16 cellular contexts compared by ENCODE assay signal in the genomic region with DNA sequence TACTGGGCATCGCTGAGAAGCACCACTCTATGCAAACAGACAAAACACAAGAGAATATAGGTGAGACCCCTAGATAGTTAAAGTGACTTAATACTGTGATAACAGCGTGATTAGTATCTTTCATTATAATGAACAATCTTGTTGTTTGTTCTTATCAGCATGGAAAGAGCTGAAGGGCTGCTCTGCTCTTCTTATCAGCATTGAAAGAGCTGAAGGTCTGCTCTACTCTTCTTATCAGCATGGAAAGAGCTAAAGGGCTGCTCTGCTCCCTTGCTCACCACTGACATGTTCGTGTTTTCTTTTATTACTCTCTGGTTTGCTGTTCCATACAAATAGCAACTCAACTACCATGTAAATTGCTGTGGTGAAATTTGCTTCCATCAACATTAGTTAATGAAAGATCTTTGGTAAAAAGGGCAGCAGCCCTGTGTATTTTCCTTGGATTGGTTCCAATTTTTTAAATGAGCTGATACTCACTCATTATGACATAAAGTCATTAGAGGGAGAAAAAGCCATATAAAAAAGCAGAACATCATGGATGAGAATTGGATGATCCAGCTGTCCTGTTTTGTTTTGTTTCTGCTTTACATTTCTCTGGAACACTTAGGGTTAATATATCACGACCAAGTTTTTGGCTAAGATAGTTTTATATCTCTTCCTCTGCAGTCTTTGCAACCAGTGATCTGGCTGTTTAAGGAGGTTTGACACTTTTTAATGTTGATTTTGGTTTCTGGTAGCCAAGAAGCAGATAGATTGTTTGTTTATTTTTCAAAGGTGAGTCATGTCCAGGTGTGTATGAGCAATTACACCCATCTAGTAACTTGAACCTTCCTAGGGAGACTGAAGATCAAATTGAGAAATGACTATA.
DNase-seq lines count a peak whose midpoint lies in the region; ATAC-seq and TF ChIP-seq lines count a peak whose summit lies in the region.
"Had no signal": no experiment of that assay in that cellular context is flagged by ENCODE, and none has a peak within 500 bp of the region (broad histone marks: within the 10 kb centered on the region; RNA-seq: fewer than 3 reads in every experiment).

No MANE protein-coding gene starts in this region.

- no peaks in the 10 kb centered on the region for H3K27me3 ChIP-seq in kidney epithelial cell (ENCODE audit: control insufficient read depth, insufficient read depth, low read length)
- H3K27me3 ChIP-seq: Peyer's patch, suprapubic skin had no signal

- no peak overlapping the region for H3K4me3 ChIP-seq in kidney epithelial cell (ENCODE audit: low read depth, low read length)
- H3K4me3 ChIP-seq: Peyer's patch, suprapubic skin had no signal

- peak; percentile 71 for DNase-seq in DMS79 treated with DMSO at 0.1 percent for 48 hours (lab: John Stamatoyannopoulos, UW)
- peak; percentile 26 for DNase-seq in NCI-H1105 (lab: John Stamatoyannopoulos, UW)
- DNase-seq in kidney epithelial cell (ENCODE audit: low read depth) = peak; percentile 43
- no peak for DNase-seq in NCI-H345 treated with DMSO at 0.1 percent for 48 hours (lab: John Stamatoyannopoulos, UW; ENCODE audit: unreplicated experiment)
- no peak for DNase-seq in stimulated activated effector memory CD8-positive, alpha-beta T cell treated with anti-CD3 and anti-CD28 coated beads, Interleukin-12 subunit alpha, Interleukin-12 subunit beta, amount 100 ng/mL, for 72 hours (ENCODE audit: low spot score in 2 of 2)
- DNase-seq in NCI-H128 (lab: John Stamatoyannopoulos, UW; ENCODE audit: unreplicated experiment) = no peak
- no peak for DNase-seq in type B pancreatic cell (ENCODE audit: extremely low spot score, unreplicated experiment)
- DNase-seq: activated CD8-positive, alpha-beta T cell treated with anti-CD3 and anti-CD28 coated beads, Interleukin-2, amount 10 ng/mL, durations not matched to agents 7 days and 5 days; activated naive CD4-positive, alpha-beta T cell; naive B cell; NCI-H1092; Peyer's patch had no signal

- no peaks in the 10 kb centered on the region for H3K27me3 Mint-ChIP-seq in type B pancreatic cell
- H3K27me3 Mint-ChIP-seq: naive B cell had no signal

- H3K27ac Mint-ChIP-seq in stimulated activated effector memory CD8-positive, alpha-beta T cell treated with anti-CD3 and anti-CD28 coated beads, Interleukin-12 subunit alpha, Interleukin-12 subunit beta, amount 100 ng/mL, for 72 hours = no peak overlapping the region
- H3K27ac Mint-ChIP-seq in type B pancreatic cell = no peak overlapping the region
- H3K27ac Mint-ChIP-seq: activated CD8-positive, alpha-beta T cell treated with anti-CD3 and anti-CD28 coated beads, Interleukin-2, amount 10 ng/mL, durations not matched to agents 7 days and 5 days; CD14-positive monocyte had no signal

- no peaks in the 10 kb centered on the region for H3K9me3 Mint-ChIP-seq in stimulated activated effector memory CD8-positive, alpha-beta T cell treated with anti-CD3 and anti-CD28 coated beads, Interleukin-12 subunit alpha, Interleukin-12 subunit beta, amount 100 ng/mL, for 72 hours
- H3K9me3 Mint-ChIP-seq in type B pancreatic cell = no peaks in the 10 kb centered on the region

- H3K36me3 Mint-ChIP-seq in stimulated activated effector memory CD8-positive, alpha-beta T cell treated with anti-CD3 and anti-CD28 coated beads, Interleukin-12 subunit alpha, Interleukin-12 subunit beta, amount 100 ng/mL, for 72 hours = no peaks in the 10 kb centered on the region
- H3K36me3 Mint-ChIP-seq in type B pancreatic cell = no peaks in the 10 kb centered on the region
- H3K36me3 Mint-ChIP-seq: CD14-positive monocyte had no signal

- ATAC-seq in SK-N-SH treated with all-trans-retinoic acid at 6 μM for 48 hours = no peak
- ATAC-seq in stimulated activated effector memory CD8-positive, alpha-beta T cell treated with anti-CD3 and anti-CD28 coated beads, Interleukin-12 subunit alpha, Interleukin-12 subunit beta, amount 100 ng/mL, for 72 hours = no peak
- ATAC-seq: activated CD8-positive, alpha-beta T cell treated with anti-CD3 and anti-CD28 coated beads, Interleukin-2, amount 10 ng/mL, durations not matched to agents 7 days and 5 days; sciatic nerve had no signal

- TF ChIP-seq CTCF in kidney epithelial cell (IDR thresholded peaks at IDR 0.05; ENCODE audit: insufficient read depth, low read length, poor library complexity, severe bottlenecking) (no peak), type B pancreatic cell (conservative IDR thresholded peaks at IDR 0.05) (no peak)

- peaks cover 9% of the 10 kb centered on the region for H3K4me1 Mint-ChIP-seq in stimulated activated effector memory CD8-positive, alpha-beta T cell treated with anti-CD3 and anti-CD28 coated beads, Interleukin-12 subunit alpha, Interleukin-12 subunit beta, amount 100 ng/mL, for 72 hours
- H3K4me1 Mint-ChIP-seq in type B pancreatic cell (ENCODE audit: unreplicated experiment) = peaks cover 8% of the 10 kb centered on the region
- H3K4me1 Mint-ChIP-seq: CD14-positive monocyte had no signal

- no peaks in the 10 kb centered on the region for H3K36me3 ChIP-seq in kidney epithelial cell (ENCODE audit: control insufficient read depth, insufficient read depth, low read length)
- H3K36me3 ChIP-seq: Peyer's patch, suprapubic skin had no signal

- no peak overlapping the region for H3K4me3 Mint-ChIP-seq in stimulated activated effector memory CD8-positive, alpha-beta T cell treated with anti-CD3 and anti-CD28 coated beads, Interleukin-12 subunit alpha, Interleukin-12 subunit beta, amount 100 ng/mL, for 72 hours
- no peak overlapping the region for H3K4me3 Mint-ChIP-seq in type B pancreatic cell
- H3K4me3 Mint-ChIP-seq: activated CD8-positive, alpha-beta T cell treated with anti-CD3 and anti-CD28 coated beads, Interleukin-2, amount 10 ng/mL, durations not matched to agents 7 days and 5 days; CD14-positive monocyte; naive B cell had no signal

TF ChIP-seq in SK-N-SH treated with all-trans-retinoic acid at 6 μM for 48 hours, 23 proteins besides CTCF, POLR2A, EP300 and RAD21:
- TF ChIP-seq GLIS3 (CRISPR knock-in tag; IDR thresholded peaks at IDR 0.05) (0 out of 2 replicates have a peak, but pooled peaks have one; percentile 29), SNAI2 (CRISPR knock-in tag; IDR thresholded peaks at IDR 0.05) (no peak), TCF4 (CRISPR knock-in tag; IDR thresholded peaks at IDR 0.05; ENCODE audit: borderline replicate concordance) (peak; percentile 79; the same call in 1 of the 2 replicates), ZC3H10 (CRISPR knock-in tag; IDR thresholded peaks at IDR 0.05) (no peak), ESRRG (CRISPR knock-in tag; IDR thresholded peaks at IDR 0.05) (no peak), TOX (CRISPR knock-in tag; IDR thresholded peaks at IDR 0.05; ENCODE audit: borderline replicate concordance) (no peak), ZFP3 (CRISPR knock-in tag; IDR thresholded peaks at IDR 0.05) (no peak), ZNF8 (CRISPR knock-in tag; IDR thresholded peaks at IDR 0.05) (no peak), ZNF70 (CRISPR knock-in tag; IDR thresholded peaks at IDR 0.05) (no peak)
- TF ChIP-seq, protein P1, sequence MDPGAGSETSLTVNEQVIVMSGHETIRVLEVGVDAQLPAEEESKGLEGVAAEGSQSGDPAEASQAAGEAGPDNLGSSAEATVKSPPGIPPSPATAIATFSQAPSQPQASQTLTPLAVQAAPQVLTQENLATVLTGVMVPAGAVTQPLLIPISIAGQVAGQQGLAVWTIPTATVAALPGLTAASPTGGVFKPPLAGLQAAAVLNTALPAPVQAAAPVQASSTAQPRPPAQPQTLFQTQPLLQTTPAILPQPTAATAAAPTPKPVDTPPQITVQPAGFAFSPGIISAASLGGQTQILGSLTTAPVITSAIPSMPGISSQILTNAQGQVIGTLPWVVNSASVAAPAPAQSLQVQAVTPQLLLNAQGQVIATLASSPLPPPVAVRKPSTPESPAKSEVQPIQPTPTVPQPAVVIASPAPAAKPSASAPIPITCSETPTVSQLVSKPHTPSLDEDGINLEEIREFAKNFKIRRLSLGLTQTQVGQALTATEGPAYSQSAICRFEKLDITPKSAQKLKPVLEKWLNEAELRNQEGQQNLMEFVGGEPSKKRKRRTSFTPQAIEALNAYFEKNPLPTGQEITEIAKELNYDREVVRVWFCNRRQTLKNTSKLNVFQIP (CRISPR knock-in tag; IDR thresholded peaks at IDR 0.05; ENCODE audit: borderline replicate concordance, low read depth) = no peak
- TF ChIP-seq, protein P2, sequence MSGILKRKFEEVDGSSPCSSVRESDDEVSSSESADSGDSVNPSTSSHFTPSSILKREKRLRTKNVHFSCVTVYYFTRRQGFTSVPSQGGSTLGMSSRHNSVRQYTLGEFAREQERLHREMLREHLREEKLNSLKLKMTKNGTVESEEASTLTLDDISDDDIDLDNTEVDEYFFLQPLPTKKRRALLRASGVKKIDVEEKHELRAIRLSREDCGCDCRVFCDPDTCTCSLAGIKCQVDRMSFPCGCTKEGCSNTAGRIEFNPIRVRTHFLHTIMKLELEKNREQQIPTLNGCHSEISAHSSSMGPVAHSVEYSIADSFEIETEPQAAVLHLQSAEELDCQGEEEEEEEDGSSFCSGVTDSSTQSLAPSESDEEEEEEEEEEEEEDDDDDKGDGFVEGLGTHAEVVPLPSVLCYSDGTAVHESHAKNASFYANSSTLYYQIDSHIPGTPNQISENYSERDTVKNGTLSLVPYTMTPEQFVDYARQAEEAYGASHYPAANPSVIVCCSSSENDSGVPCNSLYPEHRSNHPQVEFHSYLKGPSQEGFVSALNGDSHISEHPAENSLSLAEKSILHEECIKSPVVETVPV (CRISPR knock-in tag; IDR thresholded peaks at IDR 0.05) = no peak

Comparison
In these comparisons a context has a peak if more than half of its experiments do, and no peak if none do; other contexts are left out.
1. DNase-seq: peak in DMS79 treated with DMSO at 0.1 percent for 48 hours (single experiment), NCI-H1105 (single experiment) and kidney epithelial cell (single experiment); none in NCI-H345 treated with DMSO at 0.1 percent for 48 hours (single experiment), stimulated activated effector memory CD8-positive, alpha-beta T cell treated with anti-CD3 and anti-CD28 coated beads, Interleukin-12 subunit alpha, Interleukin-12 subunit beta, amount 100 ng/mL, for 72 hours (0 of 2), NCI-H128 (single experiment) and type B pancreatic cell (single experiment).